Comparison of ENCODE assay signal across 21 cellular contexts in genomic region chr19:14470031-14470876, GRCh38. TPM values are rescaled to one million over a fixed set of nuclear protein-coding genes. Genes with fewer than 3 reads are reported as not detected.
"Had no signal": no experiment of that assay in that cellular context is flagged by ENCODE, and none has a peak within 500 bp of the region (broad histone marks: within the 10 kb centered on the region; RNA-seq: fewer than 3 reads in every experiment).

No MANE protein-coding gene starts in this region.

- H3K4me3 ChIP-seq: left ventricle myocardium inferior, right atrium auricular region, skin epidermis, transverse colon, vagina had no signal

- ATAC-seq: stimulated activated naive CD8-positive, alpha-beta T cell treated with anti-CD3 and anti-CD28 coated beads, Interleukin-15, Interleukin-2, amounts not matched to agents 100 U/mL and 50 U/mL, for 24 hours had no signal

- H3K27me3 ChIP-seq: brain microvascular endothelial cell, vagina had no signal

- DNase-seq: activated CD4-positive, alpha-beta T cell treated with anti-CD3 and anti-CD28 coated beads for 1 hour; activated CD4-positive, alpha-beta T cell treated with anti-CD3 and anti-CD28 coated beads, Interleukin-2, amount 50 U/mL, for 4 hours; activated naive CD4-positive, alpha-beta T cell; activated T-cell treated with anti-CD3 and anti-CD28 coated beads for 4 hours; anterior cingulate cortex; brain microvascular endothelial cell; cortex of kidney; effector CD4-positive, alpha-beta T cell; foreskin fibroblast; hypothalamus; left ventricle myocardium inferior; mesendoderm; nucleus accumbens; stimulated activated CD4-positive, alpha-beta T cell treated with anti-CD3 and anti-CD28 coated beads, Interleukin-15, amount 100 ng/mL, for 24 hours; stimulated activated CD4-positive, alpha-beta T cell treated with anti-CD3 and anti-CD28 coated beads, Interleukin-4, amount 100 ng/mL, for 24 hours; stimulated activated CD8-positive, alpha-beta memory T cell treated with anti-CD3 and anti-CD28 coated beads, Interleukin-4, amount 100 ng/mL, for 48 hours; stimulated activated naive CD8-positive, alpha-beta T cell treated with anti-CD3 and anti-CD28 coated beads, Interleukin-15, Interleukin-2, amounts not matched to agents 100 U/mL and 50 U/mL, for 24 hours; transverse colon had no signal

- H3K27ac ChIP-seq: brain microvascular endothelial cell, left ventricle myocardium inferior, right atrium auricular region, skin epidermis, transverse colon, vagina had no signal

- H3K9me3 ChIP-seq: left ventricle myocardium inferior, right atrium auricular region, transverse colon, vagina had no signal

RNA-seq across cellular contexts. Expression of gene PTGER1, which starts 4.9 kb away (rescaled TPM):
- total RNA-seq: left ventricle myocardium inferior, right atrium auricular region, vagina had no signal
